In genomic region chr11:35391922-35392813, GRCh38 we compare ENCODE assay signal across 8 cellular contexts. TPM values are rescaled to one million over a fixed set of nuclear protein-coding genes. Genes with fewer than 3 reads are reported as not detected.
DNase-seq lines count a peak whose midpoint lies in the region; ATAC-seq lines count a peak whose summit lies in the region.

No MANE protein-coding gene starts in this region.

- DNase-seq in COR-L47 (lab: John Stamatoyannopoulos, UW): peak; percentile 78
- DNase-seq in NCI-H1105 (lab: John Stamatoyannopoulos, UW): peak; percentile 63
- DNase-seq in T-helper 2 cell treated with Interferon-gamma antibody and Interleukin-4, amounts not matched to agents 5 μg/mL and 100 μg/mL, for 36 hours (ENCODE audit: low spot score): peak; percentile 67
- peak in 50 of 58 donors; percentile 4 to 81 (median 53) for DNase-seq in anterior cingulate cortex (lab: John Stamatoyannopoulos, UW)
- DNase-seq in right cardiac atrium: peak; percentile 85 to 93 (median 88)
- DNase-seq in retina: peak; percentile 84

- H3K9me3 ChIP-seq in right cardiac atrium (ENCODE audit: control insufficient read depth, low read length): no peaks in the 10 kb centered on the region

- no peaks in the 10 kb centered on the region for H3K36me3 Mint-ChIP-seq in T-helper 2 cell treated with Interferon-gamma antibody and Interleukin-4, amounts not matched to agents 5 μg/mL and 100 μg/mL, for 36 hours (ENCODE audit: low read depth)

- H3K9me3 Mint-ChIP-seq in T-helper 2 cell treated with Interferon-gamma antibody and Interleukin-4, amounts not matched to agents 5 μg/mL and 100 μg/mL, for 36 hours: no peaks in the 10 kb centered on the region

- peak overlapping the region; percentile 40 for H3K4me3 Mint-ChIP-seq in T-helper 2 cell treated with Interferon-gamma antibody and Interleukin-4, amounts not matched to agents 5 μg/mL and 100 μg/mL, for 36 hours

- H3K27me3 ChIP-seq in right cardiac atrium (ENCODE audit: control insufficient read depth, insufficient read depth): no peaks in the 10 kb centered on the region

- H3K4me1 Mint-ChIP-seq in T-helper 2 cell treated with Interferon-gamma antibody and Interleukin-4, amounts not matched to agents 5 μg/mL and 100 μg/mL, for 36 hours (ENCODE audit: low read depth): peaks cover 18% of the 10 kb centered on the region

- intact Hi-C loops in right cardiac atrium (cut with DNase I): loop anchor here (5.0 to 10.0 kb wide), 5 partner anchors 397 to 817 kb away; no protein-coding TSS in a partner anchor

- no peak overlapping the region for H3K27ac Mint-ChIP-seq in T-helper 2 cell treated with Interferon-gamma antibody and Interleukin-4, amounts not matched to agents 5 μg/mL and 100 μg/mL, for 36 hours

- WGBS in right cardiac atrium: 22% methylated on average over 14 of the region's 14 CpGs

- H3K27ac ChIP-seq in right cardiac atrium (ENCODE audit: low read length): no peak overlapping the region

- H3K4me1 ChIP-seq in right cardiac atrium (ENCODE audit: control insufficient read depth, insufficient read depth, low read length): no peaks in the 10 kb centered on the region

- H3K4me3 ChIP-seq in right cardiac atrium (ENCODE audit: low read length): no peak overlapping the region

- peak; percentile 49 for ATAC-seq in GM21825 (IDR thresholded peaks at IDR 0.05; ENCODE audit: unreplicated experiment)
- peak; percentile 87 to 95 for ATAC-seq in right cardiac atrium
- no peak for ATAC-seq in HG02884 (IDR thresholded peaks at IDR 0.05; ENCODE audit: unreplicated experiment)

- peaks cover 18% of the 10 kb centered on the region for H3K27me3 Mint-ChIP-seq in T-helper 2 cell treated with Interferon-gamma antibody and Interleukin-4, amounts not matched to agents 5 μg/mL and 100 μg/mL, for 36 hours (ENCODE audit: low read depth)

RNA-seq across cellular contexts. Expression of gene SLC1A2, which starts 27.2 kb away (rescaled TPM):
- 1 to 10 TPM; 1.3 to 2.3 (median 1.5) TPM for total RNA-seq in right cardiac atrium
- polyA plus RNA-seq in right cardiac atrium: 0.54 TPM
